ENCODE assay signal across 21 cellular contexts in genomic region chr6:169829786-169830185, GRCh38.
DNase-seq lines count a peak whose midpoint lies in the region; ATAC-seq, FAIRE-seq and TF ChIP-seq lines count a peak whose summit lies in the region.
"Had no signal": no experiment of that assay in that cellular context is flagged by ENCODE, and none has a peak within 500 bp of the region (broad histone marks: within the 10 kb centered on the region; RNA-seq: fewer than 3 reads in every experiment).

No MANE protein-coding gene starts in this region.

- H3K9me3 Mint-ChIP-seq in stimulated activated naive CD8-positive, alpha-beta T cell treated with anti-CD3 and anti-CD28 coated beads, Interleukin-15, amount 100 ng/mL, for 72 hours: no peaks in the 10 kb centered on the region
- H3K9me3 Mint-ChIP-seq in osteocyte (ENCODE audit: unreplicated experiment): peaks cover 10% of the 10 kb centered on the region

- H3K4me3 ChIP-seq in heart right ventricle: no peak overlapping the region
- H3K4me3 ChIP-seq: GM12878 had no signal

- TF ChIP-seq CTCF in osteocyte (IDR thresholded peaks at IDR 0.05): no peak
- TF ChIP-seq CTCF in heart right ventricle (IDR thresholded peaks at IDR 0.05): no peak

- no peaks in the 10 kb centered on the region for H3K36me3 Mint-ChIP-seq in osteocyte (ENCODE audit: unreplicated experiment)

- no peak overlapping the region for H3K27ac ChIP-seq in heart right ventricle
- H3K27ac ChIP-seq: KMS-11 had no signal

- peaks cover 0 to 10% (median 0%) of the 10 kb centered on the region in 11 donors for H3K9me3 ChIP-seq in heart right ventricle

- H3K27ac Mint-ChIP-seq in stimulated activated naive CD8-positive, alpha-beta T cell treated with anti-CD3 and anti-CD28 coated beads, Interleukin-15, amount 100 ng/mL, for 72 hours: no peak overlapping the region
- H3K27ac Mint-ChIP-seq in osteocyte (ENCODE audit: unreplicated experiment): no peak overlapping the region

- H3K27me3 ChIP-seq in heart right ventricle: peaks cover 0 to 41% (median 17%) of the 10 kb centered on the region in 7 donors

- 87 to 88% methylated on average over 4 of the region's 4 CpGs for WGBS in heart right ventricle, 2 donors

- ATAC-seq in stimulated activated naive CD8-positive, alpha-beta T cell treated with anti-CD3 and anti-CD28 coated beads, Interleukin-15, amount 100 ng/mL, for 72 hours: peak; percentile 24
- ATAC-seq in stimulated activated naive CD8-positive, alpha-beta T cell treated with anti-CD3 and anti-CD28 coated beads, Interleukin-15, Interleukin-2, amounts not matched to agents 100 U/mL and 50 U/mL, for 24 hours: no peak
- ATAC-seq in heart right ventricle: no peak
- ATAC-seq: GM12878, SK-N-SH treated with all-trans-retinoic acid at 6 μM for 48 hours had no signal

- no peaks in the 10 kb centered on the region for H3K36me3 ChIP-seq in heart right ventricle

- intact Hi-C loops in heart right ventricle (cut with DNase I): loop anchor here (2.0 to 10.0 kb wide), 14 partner anchors 105 to 703 kb away; partner anchors contain the start of genes DLL1 (in 7 of the 10) and FAM120B (in 1 of the 10)

- peaks cover 10% of the 10 kb centered on the region for H3K4me1 Mint-ChIP-seq in stimulated activated naive CD8-positive, alpha-beta T cell treated with anti-CD3 and anti-CD28 coated beads, Interleukin-15, amount 100 ng/mL, for 72 hours
- peaks cover 3% of the 10 kb centered on the region for H3K4me1 Mint-ChIP-seq in osteocyte (ENCODE audit: unreplicated experiment)

- peaks cover 0 to 18% (median 12%) of the 10 kb centered on the region in 9 donors for H3K4me1 ChIP-seq in heart right ventricle

- DNase-seq in stimulated activated naive CD8-positive, alpha-beta T cell treated with anti-CD3 and anti-CD28 coated beads, Interleukin-15, amount 100 ng/mL, for 72 hours: no peak
- DNase-seq in stimulated activated naive CD8-positive, alpha-beta T cell treated with anti-CD3 and anti-CD28 coated beads, Interleukin-15, Interleukin-2, amounts not matched to agents 100 U/mL and 50 U/mL, for 24 hours: no peak
- DNase-seq in ecto neural progenitor cell (ENCODE audit: low spot score): peak; percentile 20
- peak; percentile 70 for DNase-seq in osteocyte (ENCODE audit: extremely low spot score, unreplicated experiment)
- DNase-seq in RCC 7860 (ENCODE audit: low spot score): no peak
- no peak for DNase-seq in EL
- no peak for DNase-seq in heart right ventricle
- DNase-seq in KBM-7: no peak
- DNase-seq: AML-193, Calu3, DMS79 treated with DMSO at 0.1 percent for 48 hours, HCEC 1CT, NCI-H1436, NCI-H2081 treated with DMSO at 0.1 percent for 48 hours, NCI-H524, SHP77 treated with DMSO at 0.1 percent for 48 hours had no signal

- in situ Hi-C loops in KBM-7 (cut with MboI; ENCODE audit: low pct_unique_long_range_greater_than_20kb, low sequenced_read_pairs): no loop called here

- no peak overlapping the region for H3K4me3 Mint-ChIP-seq in stimulated activated naive CD8-positive, alpha-beta T cell treated with anti-CD3 and anti-CD28 coated beads, Interleukin-15, amount 100 ng/mL, for 72 hours
- H3K4me3 Mint-ChIP-seq in osteocyte (ENCODE audit: unreplicated experiment): no peak overlapping the region

- peaks cover 78% of the 10 kb centered on the region for H3K27me3 Mint-ChIP-seq in stimulated activated naive CD8-positive, alpha-beta T cell treated with anti-CD3 and anti-CD28 coated beads, Interleukin-15, amount 100 ng/mL, for 72 hours
- H3K27me3 Mint-ChIP-seq in osteocyte (ENCODE audit: unreplicated experiment): peaks cover 33% of the 10 kb centered on the region

- no peak for FAIRE-seq in RCC 7860 (lab: Jason Lieb, UNC)
- FAIRE-seq: G401.6, GM12878, HepG2 had no signal

Comparison
In these comparisons a context has a peak if more than half of its experiments do, and no peak if none do; other contexts are left out.
1. DNase-seq: peak in ecto neural progenitor cell (single experiment) and osteocyte (single experiment); none in stimulated activated naive CD8-positive, alpha-beta T cell treated with anti-CD3 and anti-CD28 coated beads, Interleukin-15, amount 100 ng/mL, for 72 hours (0 of 2), stimulated activated naive CD8-positive, alpha-beta T cell treated with anti-CD3 and anti-CD28 coated beads, Interleukin-15, Interleukin-2, amounts not matched to agents 100 U/mL and 50 U/mL, for 24 hours (single experiment), RCC 7860 (single experiment), EL (single experiment), heart right ventricle (0 of 2) and KBM-7 (single experiment).